ENCODE assay signal across 13 cellular contexts in the genomic region with DNA sequence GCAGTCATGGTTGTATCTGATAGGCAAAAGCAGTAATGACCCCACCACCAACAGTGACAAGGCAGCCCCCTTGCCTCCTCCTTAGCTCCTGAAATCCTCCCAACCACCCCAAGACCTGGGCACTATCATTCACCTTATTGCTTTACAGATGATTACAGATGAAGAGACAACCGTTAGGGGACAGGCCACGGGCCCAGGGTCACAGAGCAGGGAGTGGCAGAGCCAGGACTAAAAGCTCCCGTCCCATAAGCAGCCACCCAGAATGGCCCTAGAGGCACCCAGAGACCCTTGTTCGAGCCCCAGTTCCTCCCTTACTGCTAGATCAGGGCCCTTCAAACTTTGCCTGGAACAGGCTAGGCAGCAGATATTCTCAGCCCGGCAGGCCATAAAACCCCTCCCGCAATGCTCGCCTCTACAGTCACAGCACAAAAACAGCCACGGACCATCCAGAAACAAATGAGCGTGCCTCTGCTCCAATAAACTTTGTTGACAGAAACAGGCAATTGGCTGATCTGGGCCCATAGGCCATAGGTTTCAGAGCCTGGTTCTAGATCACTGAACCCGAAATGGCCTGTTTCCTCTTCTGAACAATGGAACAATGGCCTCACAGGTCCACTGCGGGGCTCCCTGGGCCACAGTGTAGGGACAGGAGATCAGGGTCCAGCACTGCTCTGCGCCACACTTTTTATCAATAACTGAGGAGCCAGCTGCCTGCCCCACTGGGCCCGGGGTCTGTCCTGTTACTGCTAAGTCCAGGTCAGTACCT.
DNase-seq lines count a peak whose midpoint lies in the region; ATAC-seq and TF ChIP-seq lines count a peak whose summit lies in the region.
"Had no signal": no experiment of that assay in that cellular context is flagged by ENCODE, and none has a peak within 500 bp of the region (broad histone marks: within the 10 kb centered on the region; RNA-seq: fewer than 3 reads in every experiment).

No MANE protein-coding gene starts in this region.

- no peak overlapping the region for H3K4me3 ChIP-seq in GM12865 (ENCODE audit: low read depth, low read length)
- no peak overlapping the region for H3K4me3 ChIP-seq in SJSA1
- H3K4me3 ChIP-seq in sigmoid colon = no peak overlapping the region
- H3K4me3 ChIP-seq in dorsolateral prefrontal cortex = no peak overlapping the region
- H3K4me3 ChIP-seq: ovary had no signal

- TF ChIP-seq POLR2A in sigmoid colon (IDR thresholded peaks at IDR 0.05) = no peak

- 32 to 74% methylated on average over 13 of the region's 13 CpGs for WGBS in sigmoid colon, 2 donors

- H3K27me3 ChIP-seq in SJSA1 (replicated peaks) (no peaks in the 10 kb centered on the region), sigmoid colon (no peaks in the 10 kb centered on the region), dorsolateral prefrontal cortex (no peaks in the 10 kb centered on the region)
- H3K27me3 ChIP-seq: ovary had no signal

- H3K36me3 ChIP-seq in SJSA1 = peaks cover 85% of the 10 kb centered on the region
- peaks cover 10 to 62% (median 34%) of the 10 kb centered on the region in 4 donors for H3K36me3 ChIP-seq in sigmoid colon
- H3K36me3 ChIP-seq: ovary had no signal

- no peak for ATAC-seq in sciatic nerve

- TF ChIP-seq CTCF in GM12865 (IDR thresholded peaks at IDR 0.05; ENCODE audit: insufficient read depth, low read depth, low read length, missing control alignments) (no peak), sigmoid colon (IDR thresholded peaks at IDR 0.05) (no peak), dorsolateral prefrontal cortex (IDR thresholded peaks at IDR 0.05 in 54 of 56, conservative IDR thresholded peaks at IDR 0.05 in 2 of 56; ENCODE audit: low read depth in 1 of 56, partially characterized antibody in 56 of 56) (no peak)

- H3K27ac ChIP-seq in SJSA1 = peak overlapping the region; percentile 70
- peak overlapping the region; percentile 36 to 90 (median 64) for H3K27ac ChIP-seq in sigmoid colon
- peak overlapping the region in 2 of 59 donors; percentile 6 to 11 for H3K27ac ChIP-seq in dorsolateral prefrontal cortex
- H3K27ac ChIP-seq: ovary had no signal

- H3K4me1 ChIP-seq in SJSA1 (replicated peaks) = peaks cover 61% of the 10 kb centered on the region
- peaks cover 0 to 45% (median 37%) of the 10 kb centered on the region in 4 donors for H3K4me1 ChIP-seq in sigmoid colon

- 0 out of 2 replicates have a peak, but pooled peaks cover under 1% of the 10 kb centered on the region for H3K9me3 ChIP-seq in SJSA1 (replicated peaks)
- H3K9me3 ChIP-seq in sigmoid colon = peaks cover 0 to under 1% (median 0%) of the 10 kb centered on the region in 4 donors
- H3K9me3 ChIP-seq: ovary had no signal

- DNase-seq in GM12865 (ENCODE audit: low read depth) = peak; percentile 32
- DNase-seq in SJSA1 (ENCODE audit: low read depth in 1 of 2, low spot score in 2 of 2) = no peak
- DNase-seq in islet precursor cell = peak; percentile 43
- DNase-seq in sigmoid colon = no peak
- DNase-seq in NCI-H69 (lab: John Stamatoyannopoulos, UW) = no peak
- no peak for DNase-seq in KG1 (lab: John Stamatoyannopoulos, UW)
- DNase-seq in dorsolateral prefrontal cortex = no peak
- DNase-seq in sciatic nerve (ENCODE audit: low spot score) = no peak
- DNase-seq: CD4-positive, CD25-positive, alpha-beta regulatory T cell; NCI-H1105 treated with DMSO at 0.1 percent for 48 hours; NCI-H446; ovary; stimulated activated CD4-positive, alpha-beta T cell treated with anti-CD3 and anti-CD28 coated beads, Interleukin-4, amount 100 ng/mL, for 1 hour had no signal

- TF ChIP-seq EP300 in sigmoid colon (IDR thresholded peaks at IDR 0.05) = no peak

- intact Hi-C loops in sigmoid colon (cut with DNase I) (no loop called here), dorsolateral prefrontal cortex (cut with DNase I) (no loop called here), sciatic nerve (cut with DNase I) (no loop called here)

Comparison
In these comparisons a context has a peak if more than half of its experiments do, and no peak if none do; other contexts are left out.
1. DNase-seq: peak in GM12865 (single experiment) and islet precursor cell (single experiment); none in SJSA1 (0 of 2), sigmoid colon (single experiment), NCI-H69 (single experiment), KG1 (single experiment), dorsolateral prefrontal cortex (0 of 10) and sciatic nerve (single experiment).